Comparison of ENCODE assay signal across 18 cellular contexts in the genomic region with DNA sequence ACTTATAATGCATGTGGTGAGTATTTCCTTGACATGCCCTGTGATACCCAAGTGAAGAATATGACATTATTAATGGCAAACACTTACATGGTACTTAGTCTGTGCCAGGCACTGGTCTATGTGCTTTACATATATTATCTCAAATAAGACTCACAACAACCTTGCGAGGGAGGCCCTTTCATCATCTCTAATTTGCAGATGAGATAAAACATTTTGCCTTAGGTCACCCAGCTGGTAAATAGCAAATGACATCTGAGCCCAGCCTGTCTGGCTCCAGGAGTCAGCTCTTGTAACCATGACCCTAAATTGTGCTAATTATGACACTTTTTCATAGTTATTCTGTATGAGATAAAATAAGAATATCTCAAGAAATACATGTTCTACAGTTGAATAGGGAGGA.
"Had no signal": no experiment of that assay in that cellular context is flagged by ENCODE, and none has a peak within 500 bp of the region (broad histone marks: within the 10 kb centered on the region; RNA-seq: fewer than 3 reads in every experiment).

No MANE protein-coding gene starts in this region.

- H3K36me3 Mint-ChIP-seq: T-cell had no signal

- H3K27ac Mint-ChIP-seq: T-cell had no signal

- H3K27me3 Mint-ChIP-seq: T-cell had no signal

- DNase-seq: KBM-7, NCI-H1048, NCI-H1105, NCI-H1436 treated with DMSO at 0.1 percent for 48 hours, NCI-H1694, NCI-H187 treated with DMSO at 0.1 percent for 48 hours, NCI-H2029 treated with DMSO at 0.1 percent for 48 hours, NCI-H2171, NCI-H345, NCI-H446 treated with DMSO at 0.1 percent for 48 hours, NCI-H510A treated with DMSO at 0.1 percent for 48 hours, NCI-H526, NCI-H748 treated with DMSO at 0.1 percent for 48 hours, PC-3, SHP77, SW 1271, T-cell had no signal

- H3K4me1 Mint-ChIP-seq: T-cell had no signal

- H3K4me3 Mint-ChIP-seq: T-cell; T-helper 1 cell treated with Interleukin-12 subunit alpha and Interleukin-12 subunit beta and Interleukin-4 antibody, amounts not matched to agents 30 μg/mL and 1 μg/mL, for 36 hours had no signal
